1 cellular context compared by ENCODE assay signal in the genomic region with DNA sequence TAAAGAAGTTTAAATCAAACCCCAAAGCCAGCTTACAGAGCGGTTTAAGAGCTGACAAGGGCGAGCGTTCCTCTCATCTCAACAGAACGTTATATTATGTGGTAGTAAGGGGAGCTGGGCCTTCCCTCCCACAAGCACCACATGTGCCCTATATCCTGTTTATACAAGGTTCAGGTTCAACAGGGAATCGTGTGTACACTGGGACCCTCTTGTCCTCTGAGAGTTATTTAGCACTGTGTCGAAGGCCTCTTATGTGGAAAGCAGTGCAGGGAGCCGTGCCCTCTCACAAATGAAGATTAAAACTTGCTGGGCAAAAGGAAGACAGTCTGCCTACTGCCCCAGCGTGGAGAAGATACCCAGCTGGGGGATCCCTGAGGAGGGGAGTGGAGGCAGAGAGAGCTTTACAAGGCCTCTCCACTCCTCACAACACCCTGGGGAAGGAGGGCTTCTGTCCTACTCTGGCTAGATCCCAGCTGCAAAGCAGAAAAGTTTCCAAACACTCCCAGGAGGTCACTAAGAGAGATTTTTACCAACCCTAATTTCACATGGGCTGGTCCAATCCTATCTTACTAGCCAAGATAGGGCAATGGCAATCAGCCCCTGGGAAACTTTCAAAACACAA.
TF ChIP-seq lines count a peak whose summit lies in the region.

No MANE protein-coding gene starts in this region.

TF ChIP-seq in K562, 482 proteins besides CTCF, POLR2A, EP300 and RAD21 (continued from another document):
- TF ChIP-seq PRDM10 (IDR thresholded peaks at IDR 0.05; ENCODE audit: partially characterized antibody): peak; percentile 71
- TF ChIP-seq HDAC8 (tag; IDR thresholded peaks at IDR 0.05): no peak
- no peak for TF ChIP-seq FOXK2 (conservative IDR thresholded peaks at IDR 0.05 in 1 of 2, IDR thresholded peaks at IDR 0.05 in 1 of 2; ENCODE audit: low read depth in 2 of 2)
